ENCODE assay signal across 8 cellular contexts in genomic region chr1:99849744-99850457, GRCh38. TPM values are rescaled to one million over a fixed set of nuclear protein-coding genes. Genes with fewer than 3 reads are reported as not detected.
DNase-seq lines count a peak whose midpoint lies in the region; ATAC-seq and TF ChIP-seq lines count a peak whose summit lies in the region.

AGL (plus strand) TSS chr1:99850361; CDS start chr1:99851043, 682 bp downstream.

- CTCF ChIA-PET in mammary epithelial cell (lab: Charles Lee; ENCODE audit: low non-redundant PET) = interaction anchor here (0.7 kb wide), 1 partner anchor 8 kb away, joined by 7 read pairs; no protein-coding TSS in a partner anchor

- H3K27ac ChIP-seq in 22Rv1 (peak within 1 kb of the TSS; percentile 74), WERI-Rb-1 (peak within 1 kb of the TSS; percentile 81), mammary epithelial cell (ENCODE audit: insufficient read depth, low read depth, low read length) (peak within 1 kb of the TSS; percentile 42), spleen (peak within 1 kb of the TSS; percentile 85 to 93 (median 90))

- H3K9me3 ChIP-seq in WERI-Rb-1 (ENCODE audit: severe bottlenecking) (no peaks in the 10 kb centered on the region), mammary epithelial cell (replicated peaks; ENCODE audit: insufficient read depth, low read length) (no peaks in the 10 kb centered on the region), spleen (no peaks in the 10 kb centered on the region)

- H3K27me3 ChIP-seq in WERI-Rb-1 (ENCODE audit: insufficient read depth, low read depth, severe bottlenecking) = no peaks in the 10 kb centered on the region
- no peaks in the 10 kb centered on the region for H3K27me3 ChIP-seq in mammary epithelial cell (ENCODE audit: insufficient read depth, low read length)
- no peaks in the 10 kb centered on the region for H3K27me3 ChIP-seq in spleen (replicated peaks in 1 of 7)

- intact Hi-C loops in mammary epithelial cell (cut with micrococcal nuclease) = loop anchor here (5.0 kb wide), 2 partner anchors 122 to 187 kb away; a partner anchor contains a TSS
- intact Hi-C loops in spleen (cut with DNase I; ENCODE audit: low total_unique reads) = no loop called here

- H2AFZ ChIP-seq in mammary epithelial cell (ENCODE audit: low read depth, low read length) = peak within 1 kb of the TSS; percentile 95

- in situ Hi-C loops in mammary epithelial cell (cut with MboI; ENCODE audit: low sequenced_read_pairs in 2 of 2) = no loop called here

- DNase-seq in NCI-H2171 (lab: John Stamatoyannopoulos, UW) = peak; percentile 85
- DNase-seq in WERI-Rb-1 = peak; percentile 86
- DNase-seq in mammary epithelial cell = peak; percentile 84
- DNase-seq in iPS-NIHi7 (ENCODE audit: extremely low spot score) = peak; percentile 90
- peak; percentile 98 for DNase-seq in spleen

- H3K4me3 ChIP-seq in WERI-Rb-1 (ENCODE audit: low read depth, low read length) (peak within 1 kb of the TSS; percentile 55), mammary epithelial cell (replicated peaks in 1 of 3; ENCODE audit: insufficient read depth in 1 of 3, low read depth in 2 of 3, low read length in 3 of 3) (peak within 1 kb of the TSS; percentile 88 to 90 (median 88)), spleen (peak within 1 kb of the TSS; percentile 65 to 95 (median 76))

- peak; percentile 94 for ATAC-seq in GM18517 (IDR thresholded peaks at IDR 0.05; ENCODE audit: unreplicated experiment)
- peak; percentile 98 for ATAC-seq in HG03039 (IDR thresholded peaks at IDR 0.05; ENCODE audit: unreplicated experiment)

- dilution Hi-C loops in mammary epithelial cell (cut with HindIII; ENCODE audit: low sequenced_read_pairs) = no loop called here

- peak in 2 of 3 donors; percentile 24 to 61 for TF ChIP-seq POLR2A in spleen (IDR thresholded peaks at IDR 0.05)

- no peaks in the 10 kb centered on the region for H4K20me1 ChIP-seq in mammary epithelial cell (ENCODE audit: insufficient read depth, low read length)

- no peak for TF ChIP-seq CTCF in 22Rv1 (IDR thresholded peaks at IDR 0.05)
- no peak for TF ChIP-seq CTCF in WERI-Rb-1 (IDR thresholded peaks at IDR 0.05; ENCODE audit: low read depth, low read length)
- TF ChIP-seq CTCF in mammary epithelial cell (conservative IDR thresholded peaks at IDR 0.05 in 1 of 2, IDR thresholded peaks at IDR 0.05 in 1 of 2; ENCODE audit: extremely low read depth in 1 of 2, insufficient read depth in 1 of 2, low read depth in 1 of 2, low read length in 2 of 2) = no peak
- TF ChIP-seq CTCF in spleen (IDR thresholded peaks at IDR 0.05 in 8 of 11, conservative IDR thresholded peaks at IDR 0.05 in 3 of 11) = peak in 2 of 11 experiments; percentile 14 to 29

- H3K36me3 ChIP-seq in WERI-Rb-1 (peaks cover 6% of the 10 kb centered on the region), mammary epithelial cell (ENCODE audit: insufficient read depth, low read length) (no peaks in the 10 kb centered on the region), spleen (peaks cover 0 to 22% (median 6%) of the 10 kb centered on the region in 6 donors)

- peak within 1 kb of the TSS; percentile 82 for H3K9ac ChIP-seq in mammary epithelial cell (ENCODE audit: insufficient read depth, low read length)

- 2% methylated on average over 25 of the region's 65 CpGs for WGBS in mammary epithelial cell (ENCODE audit: low coverage, missing lambda C conversion rate)
- WGBS in spleen, 5 donors = 0 to 1% (median 1%) methylated on average over 44 to 65 of the region's 65 CpGs

- no TSS peak for BruUV-seq in mammary epithelial cell (replicated peaks; lab: Mats Ljungman, UMichigan)

- peaks cover 11% of the 10 kb centered on the region for H3K79me2 ChIP-seq in mammary epithelial cell (ENCODE audit: insufficient read depth, low read length)

- H3K4me1 ChIP-seq in mammary epithelial cell (ENCODE audit: insufficient read depth, low read length) (peaks cover 7% of the 10 kb centered on the region), spleen (peaks cover 7 to 44% (median 26%) of the 10 kb centered on the region in 6 donors)

- H3K4me2 ChIP-seq in mammary epithelial cell (ENCODE audit: insufficient read depth, low read depth, low read length) = peak within 1 kb of the TSS; percentile 86

RNA-seq across cellular contexts. Expression of gene AGL, which starts in this region (rescaled TPM):
- total RNA-seq in mammary epithelial cell (10 to 100 TPM; 15.6 to 31.3 TPM), spleen (10 to 100 TPM; 14.3 to 28.1 (median 19.4) TPM)
- polyA plus RNA-seq in mammary epithelial cell (4.2 TPM), spleen (1 to 10 TPM; 6.3 to 8.6 (median 6.6) TPM)
- 13.7 TPM for polyA minus RNA-seq in mammary epithelial cell

Comparison
In these comparisons a context has a peak if more than half of its experiments do, and no peak if none do; other contexts are left out.
1. Peak in every context shown above with its lines: DNase-seq, ATAC-seq, H3K4me3 ChIP-seq and H3K27ac ChIP-seq.